ENCODE assay signal across 11 cellular contexts in the genomic region with DNA sequence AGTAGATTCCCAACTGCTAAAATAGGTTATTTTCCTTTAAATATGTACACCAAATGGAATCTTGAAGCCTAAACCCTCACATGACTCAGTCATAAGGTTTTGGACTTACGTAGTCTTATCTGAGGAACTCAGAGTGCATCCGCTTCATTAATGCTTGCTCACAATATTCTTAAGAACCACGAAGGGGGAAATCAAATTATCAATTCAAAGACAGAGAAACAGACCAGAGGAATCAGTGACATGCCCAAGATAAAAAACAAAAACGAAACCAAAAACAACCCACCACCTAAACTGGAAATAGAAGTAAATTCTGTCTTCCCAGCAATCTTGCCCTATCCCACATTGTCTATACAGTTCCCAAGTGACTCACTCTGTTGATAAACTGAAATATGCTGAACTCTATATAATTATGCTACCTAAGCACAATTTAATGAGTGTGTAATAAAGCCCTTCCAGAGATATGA.
A peak's percentile ranks its signal among the peaks of the same experiment; 100 is the strongest.
DNase-seq lines count a peak whose midpoint lies in the region; ATAC-seq, FAIRE-seq and TF ChIP-seq lines count a peak whose summit lies in the region.
"Had no signal": no experiment of that assay in that cellular context is flagged by ENCODE, and none has a peak within 500 bp of the region (broad histone marks: within the 10 kb centered on the region; RNA-seq: fewer than 3 reads in every experiment).

No MANE protein-coding gene starts in this region.

- peak overlapping the region; percentile 5; the same call in 1 of the 2 replicates for H3K4ac ChIP-seq in IMR-90 (ENCODE audit: low read depth, low read length)

- H3K9ac ChIP-seq in IMR-90 (ENCODE audit: low read depth, low read length) (no peak overlapping the region; the same call in 1 of the 2 replicates), smooth muscle cell (ENCODE audit: low read depth) (peak overlapping the region; percentile 78)

- intact Hi-C loops in IMR-90 (cut with micrococcal nuclease) = loop anchor here (2.0 to 10.0 kb wide), 3 partner anchors 135 to 1061 kb away; partner anchors contain the start of gene CBLB
- intact Hi-C loops in activated T-helper 2 cell treated with anti-CD3 and anti-CD28 coated beads, Interferon-gamma antibody, Interleukin-2, Interleukin-4, amounts not matched to agents 10 μg/mL and 5 μg/mL and 100 μg/mL, durations not matched to agents 14 hours and 24 hours and 36 hours (cut with micrococcal nuclease) = no loop called here

- no peaks in the 10 kb centered on the region for H3K36me3 ChIP-seq in IMR-90 (ENCODE audit: control insufficient read depth, insufficient read depth, low read length)
- H3K36me3 ChIP-seq in smooth muscle cell (ENCODE audit: low read depth) = no peaks in the 10 kb centered on the region
- H3K36me3 ChIP-seq: neutrophil had no signal

- in situ Hi-C loops in IMR-90 (cut with MboI; ENCODE audit: low sequenced_read_pairs) = no loop called here

- no peak overlapping the region for H3K56ac ChIP-seq in IMR-90 (ENCODE audit: extremely low read depth, insufficient read depth, low read length)

- BruUV-seq in IMR-90 (replicated peaks; lab: Mats Ljungman, UMichigan) = no TSS peak

- H2BK20ac ChIP-seq in IMR-90 (ENCODE audit: low read depth, low read length) = peak overlapping the region; percentile 22; the same call in 1 of the 2 replicates

- POLR2A ChIA-PET in IMR-90 (lab: Charles Lee; ENCODE audit: unreplicated experiment) = no interaction called here
- POLR2A ChIA-PET in RWPE1 (lab: Yijun Ruan, JAX; ENCODE audit: low non-redundant PET) = no interaction called here

- TF ChIP-seq POLR2A in IMR-90 (IDR thresholded peaks at IDR 0.05; ENCODE audit: low read depth, low read length) = no peak

- H4K8ac ChIP-seq in IMR-90 (ENCODE audit: low read depth in 2 of 2, low read length in 2 of 2) = peak overlapping the region in 1 of 2 experiments; percentile 75; a peak in 2 of 4 replicates

- peaks cover 5% of the 10 kb centered on the region for H3F3A ChIP-seq in smooth muscle cell (ENCODE audit: low read depth)

- H3K4me1 Mint-ChIP-seq in activated T-helper 2 cell treated with anti-CD3 and anti-CD28 coated beads, Interferon-gamma antibody, Interleukin-2, Interleukin-4, amounts not matched to agents 10 μg/mL and 5 μg/mL and 100 μg/mL, durations not matched to agents 14 hours and 24 hours and 36 hours (ENCODE audit: low read depth) = peaks cover 19% of the 10 kb centered on the region

- no peaks in the 10 kb centered on the region for H3K79me1 ChIP-seq in IMR-90 (ENCODE audit: low read depth in 1 of 2, low read length in 2 of 2)

- peak overlapping the region; percentile 29; the same call in 1 of the 2 replicates for H3K27ac ChIP-seq in IMR-90 (ENCODE audit: insufficient read depth, low read length)
- peak overlapping the region; percentile 88 for H3K27ac ChIP-seq in smooth muscle cell (ENCODE audit: low read depth)
- H3K27ac ChIP-seq in RWPE1 = no peak overlapping the region
- H3K27ac ChIP-seq: neutrophil had no signal

- WGBS in IMR-90 (ENCODE audit: extremely low coverage in 2 of 2, insufficient read length in 1 of 2), 2 experiments = 35% methylated on average over 2 of the region's 4 CpGs; no CpG with 5 or more reads in 1 of the 2 experiments
- 22% methylated on average over 4 of the region's 4 CpGs for WGBS in smooth muscle cell (ENCODE audit: low lambda C conversion rate)

- peaks cover 4% of the 10 kb centered on the region for H3K4me1 ChIP-seq in IMR-90 (ENCODE audit: control insufficient read depth, insufficient read depth, low read length)
- no peaks in the 10 kb centered on the region for H3K4me1 ChIP-seq in smooth muscle cell (ENCODE audit: low read depth)

- H3K27me3 ChIP-seq in IMR-90 (ENCODE audit: control insufficient read depth, insufficient read depth, low read length) (no peaks in the 10 kb centered on the region), smooth muscle cell (ENCODE audit: low read depth) (no peaks in the 10 kb centered on the region)
- H3K27me3 ChIP-seq: neutrophil had no signal

- H2BK15ac ChIP-seq in IMR-90 (ENCODE audit: low read depth, low read length) = no peak overlapping the region

- H3K23ac ChIP-seq in IMR-90 (ENCODE audit: low read depth, low read length) = no peak overlapping the region

- H3K9me3 ChIP-seq in IMR-90 (ENCODE audit: control insufficient read depth, insufficient read depth, low read length) (no peaks in the 10 kb centered on the region), smooth muscle cell (replicated peaks; ENCODE audit: low read depth) (no peaks in the 10 kb centered on the region)
- H3K9me3 ChIP-seq: neutrophil had no signal

- no peaks in the 10 kb centered on the region for H3K79me2 ChIP-seq in smooth muscle cell (ENCODE audit: low read depth)

- H3K4me2 ChIP-seq in IMR-90 (ENCODE audit: low read depth, low read length) (peak overlapping the region; percentile 99), smooth muscle cell (peak overlapping the region; percentile 80)

- no peak overlapping the region for H3K4me3 Mint-ChIP-seq in activated T-helper 2 cell treated with anti-CD3 and anti-CD28 coated beads, Interferon-gamma antibody, Interleukin-2, Interleukin-4, amounts not matched to agents 10 μg/mL and 5 μg/mL and 100 μg/mL, durations not matched to agents 14 hours and 24 hours and 36 hours (ENCODE audit: low read depth)

- H3K36me3 Mint-ChIP-seq in activated T-helper 2 cell treated with anti-CD3 and anti-CD28 coated beads, Interferon-gamma antibody, Interleukin-2, Interleukin-4, amounts not matched to agents 10 μg/mL and 5 μg/mL and 100 μg/mL, durations not matched to agents 14 hours and 24 hours and 36 hours (ENCODE audit: low read depth) = peaks cover 26% of the 10 kb centered on the region

- H3K14ac ChIP-seq in IMR-90 (replicated peaks; ENCODE audit: low read depth, low read length) = no peak overlapping the region

- ATAC-seq in IMR-90 (ENCODE audit: low read depth) (peak; percentile 83), HG02588 (IDR thresholded peaks at IDR 0.05; ENCODE audit: unreplicated experiment) (no peak), GM19328 (IDR thresholded peaks at IDR 0.05; ENCODE audit: unreplicated experiment) (no peak)

- H3K9me1 ChIP-seq in IMR-90 (ENCODE audit: insufficient read depth, low read length) = no peaks in the 10 kb centered on the region

- TF ChIP-seq CTCF in IMR-90 (conservative IDR thresholded peaks at IDR 0.05; ENCODE audit: low read depth, low read length) (no peak), fibroblast of villous mesenchyme (IDR thresholded peaks at IDR 0.05; ENCODE audit: insufficient read depth, low read depth, low read length) (no peak), smooth muscle cell (IDR thresholded peaks at IDR 0.05; ENCODE audit: borderline replicate concordance, insufficient read depth, poor library complexity, severe bottlenecking) (no peak), RWPE1 (conservative IDR thresholded peaks at IDR 0.05; ENCODE audit: low read depth) (no peak)

- H2BK5ac ChIP-seq in IMR-90 (ENCODE audit: low read depth, low read length, poor library complexity, severe bottlenecking) = peak overlapping the region; percentile 91

- DNase-seq in IMR-90 (peak; percentile 91), fibroblast of villous mesenchyme (ENCODE audit: low read depth) (peak; percentile 94), smooth muscle cell (lab: John Stamatoyannopoulos, UW; ENCODE audit: unreplicated experiment) (no peak), RWPE1 (ENCODE audit: low spot score) (no peak), frontal cortex (ENCODE audit: low spot score in 2 of 2) (no peak)
- DNase-seq in activated T-helper 2 cell treated with anti-CD3 and anti-CD28 coated beads, Interferon-gamma antibody, Interleukin-2, Interleukin-4, amounts not matched to agents 10 μg/mL and 5 μg/mL and 100 μg/mL, durations not matched to agents 14 hours and 24 hours and 36 hours (ENCODE audit: low spot score) = no peak
- DNase-seq: activated CD4-positive, CD25-positive, alpha-beta regulatory T cell; NCI-H2029 treated with DMSO at 0.1 percent for 48 hours had no signal

- no peak overlapping the region for H2AK5ac ChIP-seq in IMR-90 (ENCODE audit: low read depth, low read length)

- CTCF ChIA-PET in IMR-90 (lab: Yijun Ruan, JAX) = interaction anchor here (0.6 kb wide), 1 partner anchor 472 kb away, joined by 3 read pairs; no protein-coding TSS in a partner anchor
- CTCF ChIA-PET in RWPE1 (lab: Yijun Ruan, JAX) = interaction anchor here (0.5 kb wide), 1 partner anchor 595 kb away, joined by 4 read pairs; no protein-coding TSS in a partner anchor

- H3K9me3 Mint-ChIP-seq in activated T-helper 2 cell treated with anti-CD3 and anti-CD28 coated beads, Interferon-gamma antibody, Interleukin-2, Interleukin-4, amounts not matched to agents 10 μg/mL and 5 μg/mL and 100 μg/mL, durations not matched to agents 14 hours and 24 hours and 36 hours = peaks cover 39% of the 10 kb centered on the region

- dilution Hi-C loops in IMR-90 (cut with HindIII; ENCODE audit: low sequenced_read_pairs, unreplicated experiment) = no loop called here

- H4K20me1 ChIP-seq in IMR-90 (ENCODE audit: insufficient read depth, low read length) (no peaks in the 10 kb centered on the region), smooth muscle cell (ENCODE audit: low read depth) (no peaks in the 10 kb centered on the region)

- H2BK120ac ChIP-seq in IMR-90 (ENCODE audit: low read depth, low read length) = peak overlapping the region; percentile 62

- H2AFZ ChIP-seq in IMR-90 (replicated peaks; ENCODE audit: low read length, poor library complexity) (no peak overlapping the region), smooth muscle cell (ENCODE audit: low read depth) (peak overlapping the region; percentile 82)

- FAIRE-seq in frontal cortex (lab: Jason Lieb, UNC) = no peak

- H4K5ac ChIP-seq in IMR-90 (ENCODE audit: low read depth, low read length) = peak overlapping the region; percentile 88; the same call in 1 of the 2 replicates

- H4K91ac ChIP-seq in IMR-90 (ENCODE audit: insufficient read depth, low read depth, low read length) = no peak overlapping the region

- H2AK9ac ChIP-seq in IMR-90 (replicated peaks; ENCODE audit: low read depth, low read length, poor library complexity) = no peak overlapping the region

- H3K18ac ChIP-seq in IMR-90 (ENCODE audit: low read depth, low read length) = peak overlapping the region; percentile 85

- peak overlapping the region; percentile 31 for H3K27ac Mint-ChIP-seq in activated T-helper 2 cell treated with anti-CD3 and anti-CD28 coated beads, Interferon-gamma antibody, Interleukin-2, Interleukin-4, amounts not matched to agents 10 μg/mL and 5 μg/mL and 100 μg/mL, durations not matched to agents 14 hours and 24 hours and 36 hours

- peak overlapping the region; percentile 75; the same call in 1 of the 2 replicates for H3K4me3 ChIP-seq in IMR-90 (ENCODE audit: insufficient read depth, low read depth, low read length)
- peak overlapping the region; percentile 47 for H3K4me3 ChIP-seq in fibroblast of villous mesenchyme (ENCODE audit: low read depth, low read length)
- peak overlapping the region; percentile 35 for H3K4me3 ChIP-seq in smooth muscle cell

- H3K27me3 Mint-ChIP-seq in activated T-helper 2 cell treated with anti-CD3 and anti-CD28 coated beads, Interferon-gamma antibody, Interleukin-2, Interleukin-4, amounts not matched to agents 10 μg/mL and 5 μg/mL and 100 μg/mL, durations not matched to agents 14 hours and 24 hours and 36 hours (ENCODE audit: low read depth) = no peaks in the 10 kb centered on the region

- no peak for TF ChIP-seq RAD21 in IMR-90 (IDR thresholded peaks at IDR 0.05; ENCODE audit: low read length)

Comparison
In these comparisons a context has a peak if more than half of its experiments do, and no peak if none do; other contexts are left out.
1. DNase-seq: peak in IMR-90 (single experiment) and fibroblast of villous mesenchyme (single experiment); none in activated T-helper 2 cell treated with anti-CD3 and anti-CD28 coated beads, Interferon-gamma antibody, Interleukin-2, Interleukin-4, amounts not matched to agents 10 μg/mL and 5 μg/mL and 100 μg/mL, durations not matched to agents 14 hours and 24 hours and 36 hours (single experiment), smooth muscle cell (single experiment), RWPE1 (single experiment) and frontal cortex (0 of 2).
2. Peak in every context shown above with its lines, with median percentiles within 50 percentile points of each other: H3K4me3 ChIP-seq.